Comparison of ENCODE assay signal across 1 cellular context in the genomic region with DNA sequence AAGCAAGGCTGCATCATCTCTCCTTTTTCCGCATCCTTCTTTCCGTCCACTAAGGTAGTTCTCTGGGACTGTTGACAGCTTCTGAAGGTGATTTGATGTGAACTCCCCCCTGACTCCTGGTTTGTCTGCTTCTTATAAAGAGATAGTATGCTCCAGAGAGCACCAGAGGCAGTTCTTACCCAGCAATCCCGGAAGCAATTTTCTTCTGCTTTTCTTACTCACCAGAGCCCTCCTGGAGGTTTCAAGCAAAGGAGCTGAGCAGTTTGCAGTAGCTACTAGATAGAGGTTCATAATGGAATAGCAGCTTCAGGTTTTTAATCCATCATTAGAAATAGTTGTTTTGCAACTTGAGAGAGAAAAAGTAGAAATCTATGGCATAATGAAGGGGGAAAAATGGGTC.
TF ChIP-seq lines count a peak whose summit lies in the region.

No MANE protein-coding gene starts in this region.

TF ChIP-seq in neural cell, 6 proteins besides CTCF, POLR2A, EP300 and RAD21 (continued from another document):
- TF ChIP-seq, protein P1, sequence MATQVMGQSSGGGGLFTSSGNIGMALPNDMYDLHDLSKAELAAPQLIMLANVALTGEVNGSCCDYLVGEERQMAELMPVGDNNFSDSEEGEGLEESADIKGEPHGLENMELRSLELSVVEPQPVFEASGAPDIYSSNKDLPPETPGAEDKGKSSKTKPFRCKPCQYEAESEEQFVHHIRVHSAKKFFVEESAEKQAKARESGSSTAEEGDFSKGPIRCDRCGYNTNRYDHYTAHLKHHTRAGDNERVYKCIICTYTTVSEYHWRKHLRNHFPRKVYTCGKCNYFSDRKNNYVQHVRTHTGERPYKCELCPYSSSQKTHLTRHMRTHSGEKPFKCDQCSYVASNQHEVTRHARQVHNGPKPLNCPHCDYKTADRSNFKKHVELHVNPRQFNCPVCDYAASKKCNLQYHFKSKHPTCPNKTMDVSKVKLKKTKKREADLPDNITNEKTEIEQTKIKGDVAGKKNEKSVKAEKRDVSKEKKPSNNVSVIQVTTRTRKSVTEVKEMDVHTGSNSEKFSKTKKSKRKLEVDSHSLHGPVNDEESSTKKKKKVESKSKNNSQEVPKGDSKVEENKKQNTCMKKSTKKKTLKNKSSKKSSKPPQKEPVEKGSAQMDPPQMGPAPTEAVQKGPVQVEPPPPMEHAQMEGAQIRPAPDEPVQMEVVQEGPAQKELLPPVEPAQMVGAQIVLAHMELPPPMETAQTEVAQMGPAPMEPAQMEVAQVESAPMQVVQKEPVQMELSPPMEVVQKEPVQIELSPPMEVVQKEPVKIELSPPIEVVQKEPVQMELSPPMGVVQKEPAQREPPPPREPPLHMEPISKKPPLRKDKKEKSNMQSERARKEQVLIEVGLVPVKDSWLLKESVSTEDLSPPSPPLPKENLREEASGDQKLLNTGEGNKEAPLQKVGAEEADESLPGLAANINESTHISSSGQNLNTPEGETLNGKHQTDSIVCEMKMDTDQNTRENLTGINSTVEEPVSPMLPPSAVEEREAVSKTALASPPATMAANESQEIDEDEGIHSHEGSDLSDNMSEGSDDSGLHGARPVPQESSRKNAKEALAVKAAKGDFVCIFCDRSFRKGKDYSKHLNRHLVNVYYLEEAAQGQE (IDR thresholded peaks at IDR 0.05; ENCODE audit: borderline replicate concordance), result no peak
- TF ChIP-seq MXI1 (conservative IDR thresholded peaks at IDR 0.05; ENCODE audit: poor library complexity, severe bottlenecking), result no peak
